ENCODE assay signal across 11 cellular contexts in genomic region chr17:81866440-81867122, GRCh38. TPM values are rescaled to one million over a fixed set of nuclear protein-coding genes. Genes with fewer than 3 reads are reported as not detected.
DNase-seq lines count a peak whose midpoint lies in the region; ATAC-seq, FAIRE-seq and TF ChIP-seq lines count a peak whose summit lies in the region.
"Had no signal": no experiment of that assay in that cellular context is flagged by ENCODE, and none has a peak within 500 bp of the region (broad histone marks: within the 10 kb centered on the region; RNA-seq: fewer than 3 reads in every experiment).

No MANE protein-coding gene starts in this region.

- H3F3A ChIP-seq in SU-DHL-6 (ENCODE audit: insufficient read depth) (peaks cover 44% of the 10 kb centered on the region), smooth muscle cell (ENCODE audit: low read depth) (peaks cover 50% of the 10 kb centered on the region)

- H3K36me3 ChIP-seq in SU-DHL-6 (ENCODE audit: low read length) (0 out of 2 replicates have a peak, but pooled peaks cover 4% of the 10 kb centered on the region), smooth muscle cell (ENCODE audit: low read depth) (no peaks in the 10 kb centered on the region)

- H3K79me2 ChIP-seq in SU-DHL-6 (ENCODE audit: insufficient read depth, low read length) = peaks cover 35% of the 10 kb centered on the region
- peaks cover 54% of the 10 kb centered on the region for H3K79me2 ChIP-seq in smooth muscle cell (ENCODE audit: low read depth)

- H3K4me1 ChIP-seq in smooth muscle cell (ENCODE audit: low read depth) = peaks cover 38% of the 10 kb centered on the region

- no peak for FAIRE-seq in RCC 7860 (lab: Jason Lieb, UNC)
- FAIRE-seq: D721Med had no signal

- ATAC-seq in HG03520 (IDR thresholded peaks at IDR 0.05; ENCODE audit: unreplicated experiment) = no peak

- H3K27ac ChIP-seq in SU-DHL-6 (ENCODE audit: low read depth, low read length) (peak overlapping the region; percentile 59), smooth muscle cell (ENCODE audit: low read depth) (peak overlapping the region; percentile 78)
- H3K27ac ChIP-seq: parathyroid adenoma had no signal

- H3K9me3 ChIP-seq in SU-DHL-6 (ENCODE audit: insufficient read depth, low read length) (no peaks in the 10 kb centered on the region), smooth muscle cell (replicated peaks; ENCODE audit: low read depth) (no peaks in the 10 kb centered on the region)

- H3K4me3 ChIP-seq in SU-DHL-6 (ENCODE audit: insufficient read depth, low read length, poor library complexity, severe bottlenecking) = no peak overlapping the region
- H3K4me3 ChIP-seq in fibroblast of mammary gland (ENCODE audit: control insufficient read depth, low read depth, low read length) = no peak overlapping the region
- no peak overlapping the region for H3K4me3 ChIP-seq in smooth muscle cell

- no peak for TF ChIP-seq CTCF in SU-DHL-6 (IDR thresholded peaks at IDR 0.05; ENCODE audit: insufficient read depth, low read length, poor library complexity, severe bottlenecking)
- TF ChIP-seq CTCF in fibroblast of mammary gland (conservative IDR thresholded peaks at IDR 0.05; ENCODE audit: control insufficient read depth, insufficient read depth, low read depth, low read length) = no peak
- no peak for TF ChIP-seq CTCF in smooth muscle cell (IDR thresholded peaks at IDR 0.05; ENCODE audit: borderline replicate concordance, insufficient read depth, poor library complexity, severe bottlenecking)

- H2AFZ ChIP-seq in SU-DHL-6 (ENCODE audit: low read depth, low read length, severe bottlenecking) (no peak overlapping the region), smooth muscle cell (ENCODE audit: low read depth) (no peak overlapping the region)
- H2AFZ ChIP-seq: parathyroid adenoma had no signal

- H3K9ac ChIP-seq in SU-DHL-6 (ENCODE audit: low read length) = peak overlapping the region; percentile 18; the same call in 1 of the 2 replicates
- H3K9ac ChIP-seq in smooth muscle cell (ENCODE audit: low read depth) = no peak overlapping the region
- H3K9ac ChIP-seq: parathyroid adenoma had no signal

- peak; percentile 76 for DNase-seq in activated CD8-positive, alpha-beta memory T cell treated with anti-CD3 and anti-CD28 coated beads for 24 hours
- no peak for DNase-seq in activated CD8-positive, alpha-beta memory T cell treated with anti-CD3 and anti-CD28 coated beads, Interleukin-2, amount 50 U/mL, for 4 hours
- DNase-seq in fibroblast of mammary gland (ENCODE audit: low read depth) = peak; percentile 27
- DNase-seq in smooth muscle cell (lab: John Stamatoyannopoulos, UW; ENCODE audit: unreplicated experiment) = no peak
- DNase-seq in RCC 7860 (ENCODE audit: low spot score) = no peak
- no peak for DNase-seq in activated gamma-delta T cell treated with Interleukin-2 at 50 U/mL for 16 hours
- DNase-seq: NCI-H1930 had no signal

- no peaks in the 10 kb centered on the region; the same call in 1 of the 2 replicates for H4K20me1 ChIP-seq in SU-DHL-6 (ENCODE audit: low read depth, low read length)
- H4K20me1 ChIP-seq in smooth muscle cell (ENCODE audit: low read depth) = peaks cover 77% of the 10 kb centered on the region

- no peak overlapping the region for H3K4me2 ChIP-seq in SU-DHL-6 (ENCODE audit: low read depth, low read length, poor library complexity, severe bottlenecking)
- H3K4me2 ChIP-seq in smooth muscle cell = peak overlapping the region; percentile 69

- H3K27me3 ChIP-seq in SU-DHL-6 (ENCODE audit: low read length) (no peaks in the 10 kb centered on the region), smooth muscle cell (ENCODE audit: low read depth) (no peaks in the 10 kb centered on the region)

- no peaks in the 10 kb centered on the region for H3K9me2 ChIP-seq in SU-DHL-6 (replicated peaks; ENCODE audit: insufficient read depth, low read length)

- 77% methylated on average over 16 of the region's 16 CpGs for WGBS in smooth muscle cell (ENCODE audit: low lambda C conversion rate)

RNA-seq across cellular contexts. Expression of gene ARHGDIA, which starts 4.6 kb away (rescaled TPM):
- 67.6 and 256 TPM in 2 replicates for total RNA-seq in smooth muscle cell
- 353 and 360 TPM in 2 replicates for polyA plus RNA-seq in smooth muscle cell

RNA-seq across cellular contexts. Expression of gene P4HB, which starts 6.2 kb away (rescaled TPM):
- 1,406 and 1,593 TPM in 2 replicates for total RNA-seq in smooth muscle cell
- 1,326 and 1,526 TPM in 2 replicates for polyA plus RNA-seq in smooth muscle cell

RNA-seq across cellular contexts. Expression of gene ALYREF, which starts 24.8 kb away (rescaled TPM):
- total RNA-seq in smooth muscle cell = 58.9 and 75.9 TPM in 2 replicates
- polyA plus RNA-seq in smooth muscle cell = 123 and 136 TPM in 2 replicates

RNA-seq across cellular contexts. Expression of gene ANAPC11, which starts 24.9 kb away (rescaled TPM):
- 147 and 222 TPM in 2 replicates for total RNA-seq in smooth muscle cell
- polyA plus RNA-seq in smooth muscle cell = 428 and 444 TPM in 2 replicates

RNA-seq across cellular contexts. Expression of gene PPP1R27, which starts 31.7 kb away (rescaled TPM):
- 0.58 and 3.1 TPM in 2 replicates for total RNA-seq in smooth muscle cell
- polyA plus RNA-seq in smooth muscle cell = 0.79 and 1.6 TPM in 2 replicates

Comparison
In these comparisons a context has a peak if more than half of its experiments do, and no peak if none do; other contexts are left out.
1. DNase-seq: peak in activated CD8-positive, alpha-beta memory T cell treated with anti-CD3 and anti-CD28 coated beads for 24 hours (single experiment) and fibroblast of mammary gland (single experiment); none in activated CD8-positive, alpha-beta memory T cell treated with anti-CD3 and anti-CD28 coated beads, Interleukin-2, amount 50 U/mL, for 4 hours (single experiment), smooth muscle cell (single experiment), RCC 7860 (single experiment) and activated gamma-delta T cell treated with Interleukin-2 at 50 U/mL for 16 hours (single experiment).